ENCODE assay signal across 1 cellular context in the genomic region with DNA sequence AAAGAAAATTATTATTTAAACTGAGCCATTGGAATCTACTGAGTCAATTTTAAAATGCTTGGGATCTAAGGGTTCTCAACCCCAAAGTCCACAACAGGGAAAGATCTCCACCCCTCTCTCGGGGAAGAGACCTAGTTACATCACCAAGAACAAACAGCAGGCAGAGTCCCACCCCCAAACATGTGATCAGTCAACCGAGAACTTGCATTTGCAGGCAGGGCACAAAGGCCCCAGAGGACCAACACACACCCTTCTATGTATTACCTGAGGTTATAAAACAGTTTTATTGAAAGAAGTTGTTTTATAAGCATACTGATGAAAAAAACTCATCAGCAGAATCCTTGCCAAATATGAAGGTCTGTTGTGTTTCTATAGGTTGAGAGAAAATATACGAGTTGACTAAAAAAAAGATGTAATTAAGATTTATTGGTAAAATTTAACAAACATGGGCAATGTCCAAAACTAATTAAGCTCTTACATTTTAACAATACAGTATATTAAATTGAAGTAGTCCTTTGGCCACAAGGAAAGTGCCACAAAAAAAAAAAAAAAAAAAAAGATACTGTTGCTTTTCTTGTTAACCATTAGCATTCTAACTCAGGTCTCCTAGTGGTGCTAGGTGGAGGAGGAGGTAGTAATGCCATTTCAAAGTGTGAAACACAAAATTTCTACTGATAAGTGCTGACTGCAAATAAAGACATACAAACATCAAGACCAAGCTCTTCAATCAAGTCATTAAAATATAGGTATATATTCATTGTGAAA.
TF ChIP-seq lines count a peak whose summit lies in the region.

No MANE protein-coding gene starts in this region.

TF ChIP-seq in HepG2, 621 proteins besides CTCF, POLR2A, EP300 and RAD21 (continued from another document and continues in another):
- TF ChIP-seq ZNF205 (CRISPR knock-in tag; IDR thresholded peaks at IDR 0.05) (peak; percentile 67), ZNF3 (CRISPR knock-in tag; IDR thresholded peaks at IDR 0.05) (no peak), NCOA5 (CRISPR knock-in tag; IDR thresholded peaks at IDR 0.05) (no peak), ZNF746 (CRISPR knock-in tag; IDR thresholded peaks at IDR 0.05) (no peak), ZNF18 (CRISPR knock-in tag; IDR thresholded peaks at IDR 0.05; ENCODE audit: insufficient replicate concordance) (no peak), ZNF12 (CRISPR knock-in tag; IDR thresholded peaks at IDR 0.05) (no peak; the same call in 1 of the 2 replicates), KDM4B (CRISPR knock-in tag; IDR thresholded peaks at IDR 0.05) (no peak), SNAPC5 (CRISPR knock-in tag; IDR thresholded peaks at IDR 0.05; ENCODE audit: borderline replicate concordance) (no peak), ZNF615 (CRISPR knock-in tag; IDR thresholded peaks at IDR 0.05; ENCODE audit: borderline replicate concordance) (no peak), NFKB2 (CRISPR knock-in tag; IDR thresholded peaks at IDR 0.05; ENCODE audit: borderline replicate concordance) (no peak), CC2D1A (CRISPR knock-in tag; IDR thresholded peaks at IDR 0.05) (no peak), MYNN (CRISPR knock-in tag; IDR thresholded peaks at IDR 0.05; ENCODE audit: low read depth) (no peak), ZNF563 (CRISPR knock-in tag; IDR thresholded peaks at IDR 0.05) (no peak), SUZ12 (IDR thresholded peaks at IDR 0.05; ENCODE audit: low read depth, low read length) (no peak), FOXA3 (CRISPR knock-in tag; IDR thresholded peaks at IDR 0.05) (peak; percentile 85), POGK (CRISPR knock-in tag; conservative IDR thresholded peaks at IDR 0.05) (no peak), ZNF484 (CRISPR knock-in tag; IDR thresholded peaks at IDR 0.05; ENCODE audit: borderline replicate concordance, low read depth) (no peak), BCLAF1 (IDR thresholded peaks at IDR 0.05) (no peak), RBM39 (IDR thresholded peaks at IDR 0.05; ENCODE audit: low read depth, low read length, poor library complexity, severe bottlenecking) (no peak), NFKBIZ (CRISPR knock-in tag; IDR thresholded peaks at IDR 0.05) (peak; percentile 69; the same call in 1 of the 2 replicates), ZBTB7B (CRISPR knock-in tag; IDR thresholded peaks at IDR 0.05) (no peak; the same call in 1 of the 2 replicates), SALL1 (CRISPR knock-in tag; IDR thresholded peaks at IDR 0.05) (peak; percentile 79), SRSF1 (optimal IDR thresholded peaks at IDR 0.05; ENCODE audit: low read depth, low read length) (no peak), KAT2B (IDR thresholded peaks at IDR 0.05; ENCODE audit: borderline replicate concordance, low read depth, low read length) (no peak)
- TF ChIP-seq, protein P1, sequence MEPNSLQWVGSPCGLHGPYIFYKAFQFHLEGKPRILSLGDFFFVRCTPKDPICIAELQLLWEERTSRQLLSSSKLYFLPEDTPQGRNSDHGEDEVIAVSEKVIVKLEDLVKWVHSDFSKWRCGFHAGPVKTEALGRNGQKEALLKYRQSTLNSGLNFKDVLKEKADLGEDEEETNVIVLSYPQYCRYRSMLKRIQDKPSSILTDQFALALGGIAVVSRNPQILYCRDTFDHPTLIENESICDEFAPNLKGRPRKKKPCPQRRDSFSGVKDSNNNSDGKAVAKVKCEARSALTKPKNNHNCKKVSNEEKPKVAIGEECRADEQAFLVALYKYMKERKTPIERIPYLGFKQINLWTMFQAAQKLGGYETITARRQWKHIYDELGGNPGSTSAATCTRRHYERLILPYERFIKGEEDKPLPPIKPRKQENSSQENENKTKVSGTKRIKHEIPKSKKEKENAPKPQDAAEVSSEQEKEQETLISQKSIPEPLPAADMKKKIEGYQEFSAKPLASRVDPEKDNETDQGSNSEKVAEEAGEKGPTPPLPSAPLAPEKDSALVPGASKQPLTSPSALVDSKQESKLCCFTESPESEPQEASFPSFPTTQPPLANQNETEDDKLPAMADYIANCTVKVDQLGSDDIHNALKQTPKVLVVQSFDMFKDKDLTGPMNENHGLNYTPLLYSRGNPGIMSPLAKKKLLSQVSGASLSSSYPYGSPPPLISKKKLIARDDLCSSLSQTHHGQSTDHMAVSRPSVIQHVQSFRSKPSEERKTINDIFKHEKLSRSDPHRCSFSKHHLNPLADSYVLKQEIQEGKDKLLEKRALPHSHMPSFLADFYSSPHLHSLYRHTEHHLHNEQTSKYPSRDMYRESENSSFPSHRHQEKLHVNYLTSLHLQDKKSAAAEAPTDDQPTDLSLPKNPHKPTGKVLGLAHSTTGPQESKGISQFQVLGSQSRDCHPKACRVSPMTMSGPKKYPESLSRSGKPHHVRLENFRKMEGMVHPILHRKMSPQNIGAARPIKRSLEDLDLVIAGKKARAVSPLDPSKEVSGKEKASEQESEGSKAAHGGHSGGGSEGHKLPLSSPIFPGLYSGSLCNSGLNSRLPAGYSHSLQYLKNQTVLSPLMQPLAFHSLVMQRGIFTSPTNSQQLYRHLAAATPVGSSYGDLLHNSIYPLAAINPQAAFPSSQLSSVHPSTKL (CRISPR knock-in tag; IDR thresholded peaks at IDR 0.05) = peak; percentile 93
- TF ChIP-seq, protein P2, sequence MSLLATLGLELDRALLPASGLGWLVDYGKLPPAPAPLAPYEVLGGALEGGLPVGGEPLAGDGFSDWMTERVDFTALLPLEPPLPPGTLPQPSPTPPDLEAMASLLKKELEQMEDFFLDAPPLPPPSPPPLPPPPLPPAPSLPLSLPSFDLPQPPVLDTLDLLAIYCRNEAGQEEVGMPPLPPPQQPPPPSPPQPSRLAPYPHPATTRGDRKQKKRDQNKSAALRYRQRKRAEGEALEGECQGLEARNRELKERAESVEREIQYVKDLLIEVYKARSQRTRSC (CRISPR knock-in tag; IDR thresholded peaks at IDR 0.05; ENCODE audit: low read depth) = no peak
- TF ChIP-seq, protein P3, sequence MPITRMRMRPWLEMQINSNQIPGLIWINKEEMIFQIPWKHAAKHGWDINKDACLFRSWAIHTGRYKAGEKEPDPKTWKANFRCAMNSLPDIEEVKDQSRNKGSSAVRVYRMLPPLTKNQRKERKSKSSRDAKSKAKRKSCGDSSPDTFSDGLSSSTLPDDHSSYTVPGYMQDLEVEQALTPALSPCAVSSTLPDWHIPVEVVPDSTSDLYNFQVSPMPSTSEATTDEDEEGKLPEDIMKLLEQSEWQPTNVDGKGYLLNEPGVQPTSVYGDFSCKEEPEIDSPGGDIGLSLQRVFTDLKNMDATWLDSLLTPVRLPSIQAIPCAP (CRISPR knock-in tag; IDR thresholded peaks at IDR 0.05; ENCODE audit: low read depth) = no peak
- TF ChIP-seq, protein P4, sequence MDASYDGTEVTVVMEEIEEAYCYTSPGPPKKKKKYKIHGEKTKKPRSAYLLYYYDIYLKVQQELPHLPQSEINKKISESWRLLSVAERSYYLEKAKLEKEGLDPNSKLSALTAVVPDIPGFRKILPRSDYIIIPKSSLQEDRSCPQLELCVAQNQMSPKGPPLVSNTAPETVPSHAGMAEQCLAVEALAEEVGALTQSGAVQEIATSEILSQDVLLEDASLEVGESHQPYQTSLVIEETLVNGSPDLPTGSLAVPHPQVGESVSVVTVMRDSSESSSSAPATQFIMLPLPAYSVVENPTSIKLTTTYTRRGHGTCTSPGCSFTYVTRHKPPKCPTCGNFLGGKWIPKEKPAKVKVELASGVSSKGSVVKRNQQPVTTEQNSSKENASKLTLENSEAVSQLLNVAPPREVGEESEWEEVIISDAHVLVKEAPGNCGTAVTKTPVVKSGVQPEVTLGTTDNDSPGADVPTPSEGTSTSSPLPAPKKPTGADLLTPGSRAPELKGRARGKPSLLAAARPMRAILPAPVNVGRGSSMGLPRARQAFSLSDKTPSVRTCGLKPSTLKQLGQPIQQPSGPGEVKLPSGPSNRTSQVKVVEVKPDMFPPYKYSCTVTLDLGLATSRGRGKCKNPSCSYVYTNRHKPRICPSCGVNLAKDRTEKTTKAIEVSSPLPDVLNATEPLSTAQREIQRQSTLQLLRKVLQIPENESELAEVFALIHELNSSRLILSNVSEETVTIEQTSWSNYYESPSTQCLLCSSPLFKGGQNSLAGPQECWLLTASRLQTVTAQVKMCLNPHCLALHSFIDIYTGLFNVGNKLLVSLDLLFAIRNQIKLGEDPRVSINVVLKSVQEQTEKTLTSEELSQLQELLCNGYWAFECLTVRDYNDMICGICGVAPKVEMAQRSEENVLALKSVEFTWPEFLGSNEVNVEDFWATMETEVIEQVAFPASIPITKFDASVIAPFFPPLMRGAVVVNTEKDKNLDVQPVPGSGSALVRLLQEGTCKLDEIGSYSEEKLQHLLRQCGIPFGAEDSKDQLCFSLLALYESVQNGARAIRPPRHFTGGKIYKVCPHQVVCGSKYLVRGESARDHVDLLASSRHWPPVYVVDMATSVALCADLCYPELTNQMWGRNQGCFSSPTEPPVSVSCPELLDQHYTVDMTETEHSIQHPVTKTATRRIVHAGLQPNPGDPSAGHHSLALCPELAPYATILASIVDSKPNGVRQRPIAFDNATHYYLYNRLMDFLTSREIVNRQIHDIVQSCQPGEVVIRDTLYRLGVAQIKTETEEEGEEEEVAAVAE (CRISPR knock-in tag; IDR thresholded peaks at IDR 0.05; ENCODE audit: borderline replicate concordance) = no peak
